In the genomic region with DNA sequence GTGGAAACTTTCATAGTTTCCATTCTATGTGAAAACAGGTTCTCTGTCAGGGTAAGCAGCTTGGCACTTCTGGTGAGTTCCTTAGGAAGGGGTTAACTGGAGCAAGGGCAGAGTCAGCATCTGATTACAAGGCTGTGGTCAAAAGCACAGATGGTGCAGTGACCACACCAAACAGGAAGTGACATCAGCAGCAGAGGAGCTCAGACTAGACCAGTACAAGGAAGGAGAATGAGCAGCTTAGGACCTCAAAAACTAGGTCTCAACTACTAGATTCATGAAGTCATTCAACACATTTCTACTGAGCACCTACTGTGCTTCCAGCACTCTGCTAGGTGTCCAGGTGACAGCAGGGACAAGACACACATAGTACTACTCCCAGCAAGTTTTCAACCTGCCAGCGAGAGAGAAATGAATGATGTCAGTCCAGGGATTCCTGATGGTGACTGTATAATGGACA, we compare ENCODE assay signal across 9 cellular contexts.
DNase-seq lines count a peak whose midpoint lies in the region; ATAC-seq, FAIRE-seq and TF ChIP-seq lines count a peak whose summit lies in the region.
"Had no signal": no experiment of that assay in that cellular context is flagged by ENCODE, and none has a peak within 500 bp of the region (broad histone marks: within the 10 kb centered on the region; RNA-seq: fewer than 3 reads in every experiment).

No MANE protein-coding gene starts in this region.

- ATAC-seq in GM19452 (IDR thresholded peaks at IDR 0.05; ENCODE audit: unreplicated experiment) = peak; percentile 86
- ATAC-seq in HG03469 (IDR thresholded peaks at IDR 0.05; ENCODE audit: unreplicated experiment) = peak; percentile 67
- peak; percentile 90 for ATAC-seq in GM12878

- no peak for TF ChIP-seq POLR2A in GM12878 (IDR thresholded peaks at IDR 0.05; ENCODE audit: low read depth, low read length)

- TF ChIP-seq CTCF in AG10803 (conservative IDR thresholded peaks at IDR 0.05; ENCODE audit: low read length) = no peak
- no peak for TF ChIP-seq CTCF in GM12878 (IDR thresholded peaks at IDR 0.05 in 2 of 3, conservative IDR thresholded peaks at IDR 0.05 in 1 of 3; ENCODE audit: control insufficient read depth in 2 of 3, extremely low read depth in 1 of 3, insufficient read depth in 1 of 3, low read depth in 3 of 3, low read length in 3 of 3)
- TF ChIP-seq CTCF in Caco-2 (IDR thresholded peaks at IDR 0.05; ENCODE audit: insufficient read depth in 1 of 2, low read depth in 1 of 2, low read length in 1 of 2, severe bottlenecking in 1 of 2, unreplicated experiment in 1 of 2) = no peak

- no peak overlapping the region for H3K4me3 Mint-ChIP-seq in Caco-2 (ENCODE audit: unreplicated experiment)
- H3K4me3 Mint-ChIP-seq: activated B cell treated with CpG ODN at 0.5 μM for 24 hours had no signal

- TF ChIP-seq EP300 in GM12878 (IDR thresholded peaks at IDR 0.05; ENCODE audit: borderline replicate concordance in 1 of 2, control insufficient read depth in 1 of 2, low read depth in 2 of 2, low read length in 2 of 2) = no peak

- no peak for TF ChIP-seq RAD21 in GM12878 (IDR thresholded peaks at IDR 0.05; ENCODE audit: insufficient read depth, low read depth, low read length)

- peak overlapping the region; percentile 52 for H2AFZ ChIP-seq in GM12878 (ENCODE audit: control insufficient read depth, low read depth, low read length)

- CTCF ChIA-PET in GM12878 (lab: Yijun Ruan, JAX) = interaction anchor here (1.0 to 1.2 kb wide), 3 partner anchors 13 to 42 kb away, joined by 3 to 5 read pairs (median 3); no protein-coding TSS in a partner anchor
- CTCF ChIA-PET in Caco-2 (lab: Charles Lee) = no interaction called here

- H3K9me3 Mint-ChIP-seq in Caco-2 (ENCODE audit: unreplicated experiment) = peaks cover 8% of the 10 kb centered on the region
- H3K9me3 Mint-ChIP-seq: activated B cell treated with CpG ODN at 0.5 μM for 24 hours had no signal

- H3K27ac Mint-ChIP-seq in Caco-2 (ENCODE audit: unreplicated experiment) = no peak overlapping the region
- H3K27ac Mint-ChIP-seq: activated B cell treated with CpG ODN at 0.5 μM for 24 hours had no signal

- BruUV-seq in GM12878 (replicated peaks; lab: Mats Ljungman, UMichigan) (no TSS peak), Caco-2 (replicated peaks; lab: Mats Ljungman, UMichigan) (no TSS peak)

- H3K36me3 ChIP-seq in GM12878 (ENCODE audit: control insufficient read depth in 2 of 2, insufficient read depth in 2 of 2, low read length in 1 of 2) (no peaks in the 10 kb centered on the region), Caco-2 (ENCODE audit: control insufficient read depth, insufficient read depth, low read length) (no peaks in the 10 kb centered on the region)

- H3K27ac ChIP-seq in GM12878 (ENCODE audit: control insufficient read depth, insufficient read depth) = no peak overlapping the region

- no peaks in the 10 kb centered on the region for H3K27me3 Mint-ChIP-seq in Caco-2 (ENCODE audit: insufficient read depth, unreplicated experiment)

- no peak for FAIRE-seq in GM12878 (lab: Jason Lieb, UNC)

- H3K4me2 ChIP-seq in GM12878 (ENCODE audit: control insufficient read depth, insufficient read depth) = no peak overlapping the region

- H4K20me1 ChIP-seq in GM12878 (ENCODE audit: control insufficient read depth, insufficient read depth) = no peaks in the 10 kb centered on the region

- peak; percentile 76 for DNase-seq in AG10803 (ENCODE audit: low read depth)
- DNase-seq in GM12878 (ENCODE audit: low read depth, low spot score) = peak; percentile 17
- DNase-seq in pulmonary artery endothelial cell (ENCODE audit: low read depth, low spot score) = peak; percentile 8
- no peak for DNase-seq in Caco-2
- no peak for DNase-seq in DMS 273 treated with DMSO at 0.1 percent for 48 hours (lab: John Stamatoyannopoulos, UW)
- DNase-seq in stimulated activated CD4-positive, alpha-beta T cell treated with anti-CD3 and anti-CD28 coated beads, Interleukin-2, amount 100 ng/mL, for 48 hours = no peak
- DNase-seq: activated B cell treated with CpG ODN at 0.5 μM for 24 hours had no signal

- 58% methylated on average over 1 of the region's 1 CpG for WGBS in GM12878 (ENCODE audit: insufficient coverage, insufficient replicate concordance, low lambda C conversion rate, missing lambda C conversion rate)

- intact Hi-C loops in GM12878 (cut with micrococcal nuclease; ENCODE audit: unreplicated experiment) = no loop called here
- intact Hi-C loops in Caco-2 (cut with micrococcal nuclease; ENCODE audit: unreplicated experiment) = no loop called here

- H3K4me3 ChIP-seq in AG10803 (ENCODE audit: low read length) (no peak overlapping the region), GM12878 (no peak overlapping the region), Caco-2 (ENCODE audit: low read depth, low read length) (no peak overlapping the region)

- RAD21 ChIA-PET in GM12878 (lab: Charles Lee; ENCODE audit: unreplicated experiment) = interaction anchor here (0.6 to 0.7 kb wide), 2 partner anchors 14 to 253 kb away, joined by 3 to 4 read pairs; no protein-coding TSS in a partner anchor

- H3K27me3 ChIP-seq in GM12878 (replicated peaks in 1 of 2; ENCODE audit: control insufficient read depth in 2 of 2, insufficient read depth in 2 of 2, low read length in 1 of 2) (no peaks in the 10 kb centered on the region; a peak in 1 of 4 replicates), Caco-2 (replicated peaks; ENCODE audit: control insufficient read depth, insufficient read depth, low read length) (no peaks in the 10 kb centered on the region)

- H3K4me1 ChIP-seq in GM12878 (ENCODE audit: control insufficient read depth, insufficient read depth, low read length) (no peaks in the 10 kb centered on the region; the same call in 1 of the 2 replicates), Caco-2 (no peaks in the 10 kb centered on the region)

- POLR2A ChIA-PET in GM12878 (lab: Charles Lee) (no interaction called here), Caco-2 (lab: Charles Lee) (no interaction called here)

- H3K36me3 Mint-ChIP-seq in Caco-2 (ENCODE audit: insufficient read depth, unreplicated experiment) = no peaks in the 10 kb centered on the region

- no peaks in the 10 kb centered on the region for H3K79me2 ChIP-seq in GM12878 (ENCODE audit: control insufficient read depth, insufficient read depth, low read length)

- in situ Hi-C loops in GM12878 (cut with MboI) = no loop called here

- no peaks in the 10 kb centered on the region for H3K4me1 Mint-ChIP-seq in Caco-2 (ENCODE audit: low read depth, unreplicated experiment)

- no peak overlapping the region for H3K9ac ChIP-seq in GM12878 (ENCODE audit: control insufficient read depth, insufficient read depth, low read length)

- SMC1A ChIA-PET in GM12878 (lab: Charles Lee; ENCODE audit: uncharacterized antibody, unreplicated experiment) = interaction anchor here (1.0 to 1.4 kb wide), 4 partner anchors 15 to 42 kb away, joined by 3 to 5 read pairs (median 4); no protein-coding TSS in a partner anchor

- H3K9me3 ChIP-seq in GM12878 (replicated peaks; ENCODE audit: control insufficient read depth, insufficient read depth, low read length) = no peaks in the 10 kb centered on the region
- no peaks in the 10 kb centered on the region for H3K9me3 ChIP-seq in Caco-2

TF ChIP-seq in GM12878, 131 proteins besides CTCF, POLR2A, EP300 and RAD21:
- TF ChIP-seq RUNX3 (IDR thresholded peaks at IDR 0.05; ENCODE audit: low read length) (peak; percentile 68; the same call in 1 of the 2 replicates), ATF7 (IDR thresholded peaks at IDR 0.05; ENCODE audit: low read depth) (peak; percentile 48), TCF12 (IDR thresholded peaks at IDR 0.05; ENCODE audit: low read depth, low read length) (peak; percentile 44; the same call in 1 of the 2 replicates), MEF2B (IDR thresholded peaks at IDR 0.05; ENCODE audit: partially characterized antibody, poor library complexity, severe bottlenecking) (no peak), CREM (IDR thresholded peaks at IDR 0.05; ENCODE audit: low read depth) (peak; percentile 48; the same call in 1 of the 2 replicates), JUNB (IDR thresholded peaks at IDR 0.05) (no peak), SPI1 (IDR thresholded peaks at IDR 0.05; ENCODE audit: borderline replicate concordance, insufficient read depth, low read depth, low read length) (peak; percentile 30; the same call in 1 of the 2 replicates), RBBP5 (conservative IDR thresholded peaks at IDR 0.05) (no peak)
- TF ChIP-seq, protein P1, sequence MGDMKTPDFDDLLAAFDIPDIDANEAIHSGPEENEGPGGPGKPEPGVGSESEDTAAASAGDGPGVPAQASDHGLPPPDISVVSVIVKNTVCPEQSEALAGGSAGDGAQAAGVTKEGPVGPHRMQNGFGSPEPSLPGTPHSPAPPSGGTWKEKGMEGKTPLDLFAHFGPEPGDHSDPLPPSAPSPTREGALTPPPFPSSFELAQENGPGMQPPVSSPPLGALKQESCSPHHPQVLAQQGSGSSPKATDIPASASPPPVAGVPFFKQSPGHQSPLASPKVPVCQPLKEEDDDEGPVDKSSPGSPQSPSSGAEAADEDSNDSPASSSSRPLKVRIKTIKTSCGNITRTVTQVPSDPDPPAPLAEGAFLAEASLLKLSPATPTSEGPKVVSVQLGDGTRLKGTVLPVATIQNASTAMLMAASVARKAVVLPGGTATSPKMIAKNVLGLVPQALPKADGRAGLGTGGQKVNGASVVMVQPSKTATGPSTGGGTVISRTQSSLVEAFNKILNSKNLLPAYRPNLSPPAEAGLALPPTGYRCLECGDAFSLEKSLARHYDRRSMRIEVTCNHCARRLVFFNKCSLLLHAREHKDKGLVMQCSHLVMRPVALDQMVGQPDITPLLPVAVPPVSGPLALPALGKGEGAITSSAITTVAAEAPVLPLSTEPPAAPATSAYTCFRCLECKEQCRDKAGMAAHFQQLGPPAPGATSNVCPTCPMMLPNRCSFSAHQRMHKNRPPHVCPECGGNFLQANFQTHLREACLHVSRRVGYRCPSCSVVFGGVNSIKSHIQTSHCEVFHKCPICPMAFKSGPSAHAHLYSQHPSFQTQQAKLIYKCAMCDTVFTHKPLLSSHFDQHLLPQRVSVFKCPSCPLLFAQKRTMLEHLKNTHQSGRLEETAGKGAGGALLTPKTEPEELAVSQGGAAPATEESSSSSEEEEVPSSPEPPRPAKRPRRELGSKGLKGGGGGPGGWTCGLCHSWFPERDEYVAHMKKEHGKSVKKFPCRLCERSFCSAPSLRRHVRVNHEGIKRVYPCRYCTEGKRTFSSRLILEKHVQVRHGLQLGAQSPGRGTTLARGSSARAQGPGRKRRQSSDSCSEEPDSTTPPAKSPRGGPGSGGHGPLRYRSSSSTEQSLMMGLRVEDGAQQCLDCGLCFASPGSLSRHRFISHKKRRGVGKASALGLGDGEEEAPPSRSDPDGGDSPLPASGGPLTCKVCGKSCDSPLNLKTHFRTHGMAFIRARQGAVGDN (IDR thresholded peaks at IDR 0.05) = peak; percentile 43; the same call in 1 of the 2 replicates
TF ChIP-seq in GM12878: peak in this region for 6.

Comparison
In these comparisons a context has a peak if more than half of its experiments do, and no peak if none do; other contexts are left out.
1. DNase-seq: peak in AG10803 (single experiment), GM12878 (single experiment) and pulmonary artery endothelial cell (single experiment); none in Caco-2 (0 of 2), DMS 273 treated with DMSO at 0.1 percent for 48 hours (single experiment) and stimulated activated CD4-positive, alpha-beta T cell treated with anti-CD3 and anti-CD28 coated beads, Interleukin-2, amount 100 ng/mL, for 48 hours (0 of 2).
2. Peak in every context shown above with its lines, with median percentiles within 50 percentile points of each other: ATAC-seq.